ENCODE assay signal across 8 cellular contexts in the genomic region with DNA sequence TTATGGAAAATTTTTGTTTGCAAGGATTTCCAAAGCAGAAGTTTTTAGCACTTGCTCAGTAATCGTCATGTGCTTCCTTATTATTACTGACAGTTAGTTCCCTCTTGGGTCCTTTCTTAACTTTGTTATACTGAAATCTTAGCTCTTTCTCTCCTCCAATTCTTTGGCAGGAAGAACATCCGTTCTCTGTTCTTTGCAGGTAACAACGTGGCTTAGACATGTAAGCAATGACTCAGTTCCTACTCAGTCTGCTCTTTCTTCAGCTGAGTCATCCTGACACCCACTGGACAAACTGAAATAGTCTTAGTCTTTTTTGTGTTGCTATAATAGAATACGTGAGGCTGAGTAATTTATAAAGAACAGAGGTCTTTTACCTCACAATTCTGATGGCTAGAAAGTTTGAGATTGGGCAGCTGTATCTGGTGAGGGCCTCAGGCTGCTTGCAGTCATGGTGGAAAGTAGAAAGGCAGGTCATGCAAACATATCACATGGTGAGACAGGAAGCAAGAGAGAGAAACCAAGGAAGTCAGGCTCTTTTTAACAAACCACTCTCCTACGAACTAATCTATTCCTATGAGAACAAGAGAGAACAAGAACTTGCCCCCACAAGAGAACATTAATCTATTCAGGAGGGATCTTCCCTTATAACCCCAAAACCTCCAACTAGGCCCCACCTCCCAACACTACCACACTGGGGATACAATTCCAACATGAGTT. TPM values are rescaled to one million over a fixed set of nuclear protein-coding genes. Genes with fewer than 3 reads are reported as not detected.
A peak's percentile ranks its signal among the peaks of the same experiment; 100 is the strongest.
DNase-seq lines count a peak whose midpoint lies in the region; ATAC-seq and TF ChIP-seq lines count a peak whose summit lies in the region.

No MANE protein-coding gene starts in this region.

- no peak for TF ChIP-seq POLR2A in spleen (IDR thresholded peaks at IDR 0.05)

- H3K27me3 ChIP-seq in HL-60 (ENCODE audit: insufficient read depth, poor library complexity, severe bottlenecking) (no peaks in the 10 kb centered on the region), spleen (replicated peaks in 1 of 7) (no peaks in the 10 kb centered on the region)

- H3K4me1 ChIP-seq in spleen, result peaks cover 0 to 42% (median 13%) of the 10 kb centered on the region in 6 donors

- 16 to 28% (median 17%) methylated on average over 5 of the region's 5 CpGs for WGBS in spleen, 5 donors

- intact Hi-C loops in spleen (cut with DNase I; ENCODE audit: low total_unique reads), result no loop called here

- ATAC-seq in GM21390 (IDR thresholded peaks at IDR 0.05; ENCODE audit: unreplicated experiment), result peak; percentile 97
- peak; percentile 90 to 94 for ATAC-seq in activated CD4-positive, CD25-positive, alpha-beta regulatory T cell treated with anti-CD3 and anti-CD28 coated beads, Interleukin-2, amount 50 U/mL, for 24 hours

- no peaks in the 10 kb centered on the region for H3K36me3 ChIP-seq in spleen

- peak overlapping the region; percentile 26 for H3K27ac ChIP-seq in HL-60 (replicated peaks)
- H3K27ac ChIP-seq in spleen, result peak overlapping the region; percentile 15 to 84 (median 64)

- TF ChIP-seq CTCF in HL-60 (IDR thresholded peaks at IDR 0.05; ENCODE audit: insufficient read depth, low read length) (no peak), epithelial cell of proximal tubule (conservative IDR thresholded peaks at IDR 0.05; ENCODE audit: low read depth, low read length) (peak; percentile 20), spleen (IDR thresholded peaks at IDR 0.05 in 8 of 11, conservative IDR thresholded peaks at IDR 0.05 in 3 of 11) (no peak)

- peaks cover 0 to 12% (median 8%) of the 10 kb centered on the region in 8 donors for H3K9me3 ChIP-seq in spleen

- in situ Hi-C loops in Caki2 (cut with HindIII; ENCODE audit: low pct_unique_long_range_greater_than_20kb, low sequenced_read_pairs), result no loop called here

- H3K4me3 ChIP-seq in HL-60 (replicated peaks; ENCODE audit: insufficient read depth, low read length) (no peak overlapping the region), epithelial cell of proximal tubule (ENCODE audit: low read depth, low read length) (no peak overlapping the region), spleen (no peak overlapping the region)

- peak; percentile 83 for DNase-seq in Caki2 (ENCODE audit: low read depth)
- peak; percentile 21 to 42 for DNase-seq in HL-60 (ENCODE audit: low read depth in 1 of 2, low spot score in 1 of 2)
- peak; percentile 78 for DNase-seq in epithelial cell of proximal tubule (ENCODE audit: low read depth)
- no peak for DNase-seq in spleen
- DNase-seq in NCI-H2171 treated with DMSO at 0.1 percent for 48 hours (lab: John Stamatoyannopoulos, UW), result no peak
- no peak for DNase-seq in DMS 273 (lab: John Stamatoyannopoulos, UW; ENCODE audit: unreplicated experiment)

RNA-seq across cellular contexts. Expression of gene TESPA1, which starts 49.2 kb away (rescaled TPM):
- not detected in 2 replicates for total RNA-seq in Caki2 (2014; rRNA removed; shearing (Covaris generic); ENCODE audit: low replicate concordance)
- total RNA-seq in epithelial cell of proximal tubule, result not detected in 2 replicates
- total RNA-seq in spleen, result 10 to 100 TPM in 6 of 7 donors, 1 to 10 TPM in 1; 9.3 to 16.8 (median 13.8) TPM
- 10 to 100 TPM in 1 of 3 donors, 1 to 10 TPM in 2; 7.3 to 10.4 (median 7.7) TPM for polyA plus RNA-seq in spleen

Comparison
In these comparisons a context has a peak if more than half of its experiments do, and no peak if none do; other contexts are left out.
1. DNase-seq: peak in Caki2 (single experiment), HL-60 (2 of 2) and epithelial cell of proximal tubule (single experiment); none in spleen (single experiment), NCI-H2171 treated with DMSO at 0.1 percent for 48 hours (single experiment) and DMS 273 (single experiment).
2. RNA of gene TESPA1, which starts 49.2 kb away (total RNA-seq): 9.3 to 16.8 TPM in spleen; not detected in Caki2 and not detected in epithelial cell of proximal tubule; every median in the first group is over 10 times any median in the second.